In the genomic region with DNA sequence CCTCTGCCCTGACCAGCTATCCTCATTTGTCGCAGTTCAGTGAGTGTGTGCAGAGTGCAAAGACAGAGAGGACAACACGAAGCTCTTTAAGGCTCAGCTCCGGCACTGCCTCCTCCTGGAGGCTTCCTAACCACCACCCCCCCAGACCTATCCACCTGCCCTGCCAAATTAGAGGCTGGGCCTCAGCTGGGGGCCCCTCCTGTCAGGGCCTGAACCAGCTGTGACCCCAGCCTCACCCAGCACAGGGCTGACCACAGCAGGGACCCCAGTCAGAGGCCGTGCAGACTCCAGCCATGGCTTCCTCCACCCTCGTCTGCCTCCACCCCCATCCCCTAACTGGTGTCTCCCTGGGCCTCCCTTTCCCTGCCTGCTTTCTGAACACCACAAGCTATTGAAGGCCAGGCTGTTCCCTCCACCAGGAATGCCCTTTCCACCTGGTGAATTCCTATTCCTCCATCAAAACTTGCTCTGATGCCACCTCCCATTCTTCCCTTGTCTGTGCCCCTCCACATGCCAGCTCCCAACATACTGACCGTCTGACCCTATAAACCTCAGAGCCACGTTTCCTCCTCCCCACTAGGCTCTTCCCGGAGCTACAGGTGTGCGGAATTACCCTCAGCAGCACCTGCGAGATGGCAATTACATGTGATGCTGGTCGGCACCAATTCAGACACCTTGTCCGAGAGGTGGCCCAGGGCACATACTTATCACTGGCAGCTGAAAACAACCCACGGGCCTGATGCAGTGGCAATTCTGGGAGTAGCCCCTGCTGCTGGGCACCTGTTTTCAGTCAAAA, we compare ENCODE assay signal across 10 cellular contexts. TPM values are rescaled to one million over a fixed set of nuclear protein-coding genes. Genes with fewer than 3 reads are reported as not detected.
DNase-seq lines count a peak whose midpoint lies in the region; ATAC-seq and TF ChIP-seq lines count a peak whose summit lies in the region.
"Had no signal": no experiment of that assay in that cellular context is flagged by ENCODE, and none has a peak within 500 bp of the region (broad histone marks: within the 10 kb centered on the region; RNA-seq: fewer than 3 reads in every experiment).

No MANE protein-coding gene starts in this region.

- TF ChIP-seq POLR2A in gastrocnemius medialis (IDR thresholded peaks at IDR 0.05), result no peak
- no peak for TF ChIP-seq POLR2A in body of pancreas (IDR thresholded peaks at IDR 0.05)

- peaks cover 0 to 18% (median 4%) of the 10 kb centered on the region in 3 donors for H3K36me3 Mint-ChIP-seq in CD8-positive, alpha-beta memory T cell
- peaks cover 70% of the 10 kb centered on the region for H3K36me3 Mint-ChIP-seq in dendritic cell treated with granulocyte-macrophage colony-stimulating factor and Interleukin-4, amounts not matched to agents 40 ng/mL and 50 ng/mL, for 4 days (ENCODE audit: low read depth)

- DNase-seq in CD8-positive, alpha-beta memory T cell, result no peak
- DNase-seq in NCI-H146 treated with DMSO at 0.1 percent for 48 hours (lab: John Stamatoyannopoulos, UW; ENCODE audit: unreplicated experiment) (peak; percentile 12), gastrocnemius medialis (no peak), body of pancreas (no peak), KBM-7 (no peak), NCI-H1417 treated with DMSO at 0.1 percent for 48 hours (lab: John Stamatoyannopoulos, UW) (no peak)
- DNase-seq: MG63 had no signal

- peaks cover 0 to 1% of the 10 kb centered on the region in 2 donors for H3K27me3 Mint-ChIP-seq in CD8-positive, alpha-beta memory T cell
- no peaks in the 10 kb centered on the region for H3K27me3 Mint-ChIP-seq in dendritic cell treated with granulocyte-macrophage colony-stimulating factor and Interleukin-4, amounts not matched to agents 40 ng/mL and 50 ng/mL, for 4 days
- H3K27me3 Mint-ChIP-seq: activated naive CD8-positive, alpha-beta T cell had no signal

- H3K27ac Mint-ChIP-seq in CD8-positive, alpha-beta memory T cell, result peak overlapping the region in 7 of 8 donors; percentile 37 to 98 (median 82)
- peak overlapping the region; percentile 74 for H3K27ac Mint-ChIP-seq in dendritic cell treated with granulocyte-macrophage colony-stimulating factor and Interleukin-4, amounts not matched to agents 40 ng/mL and 50 ng/mL, for 4 days
- H3K27ac Mint-ChIP-seq: activated naive CD8-positive, alpha-beta T cell had no signal

- no peak overlapping the region for H3K4me3 ChIP-seq in CD8-positive, alpha-beta memory T cell (ENCODE audit: low read length)
- no peak overlapping the region for H3K4me3 ChIP-seq in gastrocnemius medialis
- H3K4me3 ChIP-seq in body of pancreas, result no peak overlapping the region
- H3K4me3 ChIP-seq: MG63, thoracic aorta had no signal

- H3K27me3 ChIP-seq in CD8-positive, alpha-beta memory T cell (ENCODE audit: insufficient read depth, low read length, poor library complexity, severe bottlenecking), result no peaks in the 10 kb centered on the region
- H3K27me3 ChIP-seq in gastrocnemius medialis (no peaks in the 10 kb centered on the region), body of pancreas (no peaks in the 10 kb centered on the region)
- H3K27me3 ChIP-seq: MG63 had no signal

- intact Hi-C loops in dendritic cell treated with granulocyte-macrophage colony-stimulating factor and Interleukin-4, amounts not matched to agents 40 ng/mL and 50 ng/mL, for 4 days (cut with micrococcal nuclease), result loop anchor here (10.0 kb wide), 2 partner anchors 143 to 207 kb away; a partner anchor contains a TSS
- intact Hi-C loops in gastrocnemius medialis (cut with DNase I; ENCODE audit: low total_unique reads) (no loop called here), body of pancreas (cut with DNase I) (no loop called here)

- POLR2A ChIA-PET in CD8-positive, alpha-beta memory T cell (lab: Charles Lee), result interaction anchor here (1.2 kb wide), 1 partner anchor 8 kb away, joined by 5 read pairs; a partner anchor contains a TSS

- H3K4me1 Mint-ChIP-seq in CD8-positive, alpha-beta memory T cell, result peaks cover 45 to 75% (median 54%) of the 10 kb centered on the region in 3 donors
- H3K4me1 Mint-ChIP-seq in dendritic cell treated with granulocyte-macrophage colony-stimulating factor and Interleukin-4, amounts not matched to agents 40 ng/mL and 50 ng/mL, for 4 days (ENCODE audit: low read depth), result peaks cover 86% of the 10 kb centered on the region

- H3K27ac ChIP-seq in CD8-positive, alpha-beta memory T cell (ENCODE audit: low read depth, low read length), result no peak overlapping the region
- H3K27ac ChIP-seq in gastrocnemius medialis, result peak overlapping the region; percentile 26 to 97 (median 81)
- peak overlapping the region in 1 of 4 donors; percentile 16 for H3K27ac ChIP-seq in body of pancreas
- H3K27ac ChIP-seq: thoracic aorta had no signal

- no peak for TF ChIP-seq CTCF in gastrocnemius medialis (IDR thresholded peaks at IDR 0.05 in 4 of 5, conservative IDR thresholded peaks at IDR 0.05 in 1 of 5)
- TF ChIP-seq CTCF in body of pancreas (IDR thresholded peaks at IDR 0.05), result no peak

- H3K9me3 Mint-ChIP-seq in CD8-positive, alpha-beta memory T cell, result no peaks in the 10 kb centered on the region
- H3K9me3 Mint-ChIP-seq in dendritic cell treated with granulocyte-macrophage colony-stimulating factor and Interleukin-4, amounts not matched to agents 40 ng/mL and 50 ng/mL, for 4 days, result no peaks in the 10 kb centered on the region

- ATAC-seq in gastrocnemius medialis (no peak), body of pancreas (no peak)

- in situ Hi-C loops in gastrocnemius medialis (cut with MboI; ENCODE audit: low sequenced_read_pairs in 4 of 4) (no loop called here), KBM-7 (cut with MboI; ENCODE audit: low pct_unique_long_range_greater_than_20kb, low sequenced_read_pairs) (no loop called here)

- CTCF ChIA-PET in CD8-positive, alpha-beta memory T cell (lab: Charles Lee), result interaction anchor here (0.9 to 1.5 kb wide), 3 partner anchors 8 to 33 kb away, joined by 3 to 6 read pairs (median 3); no protein-coding TSS in a partner anchor

- H3K36me3 ChIP-seq in CD8-positive, alpha-beta memory T cell (ENCODE audit: insufficient read depth, low read length), result peaks cover 7% of the 10 kb centered on the region
- no peaks in the 10 kb centered on the region for H3K36me3 ChIP-seq in gastrocnemius medialis
- H3K36me3 ChIP-seq in body of pancreas (replicated peaks in 1 of 2; ENCODE audit: insufficient read depth in 1 of 2, low read depth in 2 of 2), result no peaks in the 10 kb centered on the region
- H3K36me3 ChIP-seq: thoracic aorta had no signal

- WGBS in body of pancreas, 2 donors, result 80 to 83% methylated on average over 8 to 13 of the region's 13 CpGs

- H3K4me3 Mint-ChIP-seq in CD8-positive, alpha-beta memory T cell, result peak overlapping the region in 2 of 7 donors; percentile 9 to 44
- H3K4me3 Mint-ChIP-seq in dendritic cell treated with granulocyte-macrophage colony-stimulating factor and Interleukin-4, amounts not matched to agents 40 ng/mL and 50 ng/mL, for 4 days, result no peak overlapping the region
- H3K4me3 Mint-ChIP-seq: activated naive CD8-positive, alpha-beta T cell had no signal

- H3K4me1 ChIP-seq in CD8-positive, alpha-beta memory T cell (ENCODE audit: insufficient read depth, low read length), result peaks cover 48% of the 10 kb centered on the region
- H3K4me1 ChIP-seq in gastrocnemius medialis (peaks cover 57 to 75% of the 10 kb centered on the region in 2 donors), body of pancreas (peaks cover 51% of the 10 kb centered on the region)

- no peaks in the 10 kb centered on the region for H3K9me3 ChIP-seq in CD8-positive, alpha-beta memory T cell (ENCODE audit: low read length)
- H3K9me3 ChIP-seq in gastrocnemius medialis (no peaks in the 10 kb centered on the region), body of pancreas (no peaks in the 10 kb centered on the region)
- H3K9me3 ChIP-seq: MG63, thoracic aorta had no signal

RNA-seq across cellular contexts. Expression of a gene that starts 8.8 kb away (rescaled TPM):
- 10 to 100 TPM; 27.2 to 29.6 TPM for total RNA-seq in CD8-positive, alpha-beta memory T cell
- polyA plus RNA-seq in CD8-positive, alpha-beta memory T cell, result 16.4 TPM
- 10 to 100 TPM; 11.1 to 64.5 (median 32.3) TPM for total RNA-seq in gastrocnemius medialis
- 10 to 100 TPM; 22.3 to 88.0 TPM for total RNA-seq in body of pancreas
